ENCODE assay signal across 26 cellular contexts in the genomic region with DNA sequence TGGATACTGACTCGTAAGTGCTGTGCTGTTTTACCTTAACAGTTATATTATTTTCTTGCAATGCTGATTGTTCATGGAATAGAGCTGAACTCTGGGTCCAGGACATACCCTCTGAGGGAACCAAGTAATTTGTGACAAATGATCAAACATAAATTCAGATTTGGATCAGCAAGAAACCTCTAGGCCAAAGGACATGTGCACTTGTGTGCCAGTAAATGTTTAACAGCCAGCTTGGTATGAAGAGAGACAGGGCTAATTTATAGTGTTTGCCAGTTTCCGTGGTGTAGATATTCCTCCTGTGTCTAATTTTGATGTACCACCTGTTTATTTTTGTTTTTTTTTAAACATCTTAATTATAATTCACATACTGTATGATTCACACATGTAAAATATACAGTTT. TPM values are rescaled to one million over a fixed set of nuclear protein-coding genes. Genes with fewer than 3 reads are reported as not detected.
DNase-seq lines count a peak whose midpoint lies in the region; ATAC-seq, FAIRE-seq and TF ChIP-seq lines count a peak whose summit lies in the region.
"Had no signal": no experiment of that assay in that cellular context is flagged by ENCODE, and none has a peak within 500 bp of the region (broad histone marks: within the 10 kb centered on the region; RNA-seq: fewer than 3 reads in every experiment).

No MANE protein-coding gene starts in this region.

- TF ChIP-seq EP300 in HepG2 (IDR thresholded peaks at IDR 0.05; ENCODE audit: low read depth in 2 of 2, low read length in 2 of 2): no peak
- no peak for TF ChIP-seq EP300 in HepG2 (CRISPR knock-in tag; IDR thresholded peaks at IDR 0.05; ENCODE audit: borderline replicate concordance)

- ATAC-seq in HepG2 (no peak), left lobe of liver (peak; percentile 50), HG03354 (IDR thresholded peaks at IDR 0.05; ENCODE audit: poor library complexity, severe bottlenecking, unreplicated experiment) (no peak)
- ATAC-seq: A549, GM12878 had no signal

- H2AFZ ChIP-seq in HepG2 (ENCODE audit: low read length): no peak overlapping the region

- H3K4me3 ChIP-seq in liver (ENCODE audit: low read depth in 1 of 3, low read length in 3 of 3) (no peak overlapping the region), HepG2 (replicated peaks in 1 of 3; ENCODE audit: insufficient read depth in 1 of 3, low read depth in 2 of 3, low read length in 3 of 3) (no peak overlapping the region)
- H3K4me3 ChIP-seq: A549, BLaER1, GM12878 had no signal

- H3K27ac ChIP-seq in liver (ENCODE audit: low read depth in 1 of 2, low read length in 2 of 2) (peak overlapping the region in 1 of 2 donors; percentile 2), HepG2 (ENCODE audit: extremely low read length, insufficient read depth, low read length) (no peak overlapping the region)
- H3K27ac ChIP-seq: 22Rv1, A549, BLaER1 had no signal

- DNase-seq in HepG2 (ENCODE audit: low spot score): no peak
- no peak for DNase-seq in left lobe of liver (ENCODE audit: low spot score)
- DNase-seq in urothelium cell line (ENCODE audit: low spot score): no peak
- DNase-seq: ACHN; BE2C; C1 segment of cervical spinal cord; CD4-positive, alpha-beta memory T cell; CD4-positive, CD25-positive, alpha-beta regulatory T cell; CD8-positive, alpha-beta memory T cell; COR-L47; DMS 273 treated with DMSO at 0.1 percent for 48 hours; DMS153; DMS53; DMS79; DND-41; EL; GDM1 had no signal

- H3K9me3 ChIP-seq in liver (ENCODE audit: control insufficient read depth in 4 of 4, low read length in 3 of 4) (no peaks in the 10 kb centered on the region), HepG2 (ENCODE audit: low read length) (no peaks in the 10 kb centered on the region)
- H3K9me3 ChIP-seq: A549, BE2C had no signal

- in situ Hi-C loops in HepG2 (cut with HindIII; ENCODE audit: extremely low pct_ligation_motif_present, low pct_unique_long_range_greater_than_20kb): no loop called here

- TF ChIP-seq RAD21 in liver (IDR thresholded peaks at IDR 0.05) (no peak), HepG2 (CRISPR knock-in tag; IDR thresholded peaks at IDR 0.05) (no peak)

- H3K4me1 ChIP-seq in liver (ENCODE audit: control insufficient read depth in 4 of 4, insufficient read depth in 4 of 4, low read length in 3 of 4) (peaks cover 1 to 25% (median 7%) of the 10 kb centered on the region in 4 donors), HepG2 (ENCODE audit: insufficient read depth, low read length) (no peaks in the 10 kb centered on the region)
- H3K4me1 ChIP-seq: BE2C, BLaER1 had no signal

- 77% methylated on average over 2 of the region's 2 CpGs for WGBS in liver
- WGBS in HepG2 (ENCODE audit: low lambda C conversion rate): 94% methylated on average over 2 of the region's 2 CpGs

- H3K36me3 ChIP-seq in liver (ENCODE audit: control insufficient read depth in 4 of 4, insufficient read depth in 3 of 4, low read depth in 1 of 4, low read length in 3 of 4): peaks cover 0 to 19% (median 8%) of the 10 kb centered on the region in 4 donors
- H3K36me3 ChIP-seq in HepG2 (replicated peaks in 1 of 2; ENCODE audit: control insufficient read depth in 1 of 2, insufficient read depth in 2 of 2, low read length in 2 of 2): peaks cover 5 to 70% of the 10 kb centered on the region in 2 experiments

- BruUV-seq in HepG2 (replicated peaks; lab: Mats Ljungman, UMichigan): no TSS peak

- CTCF ChIA-PET in HepG2 (lab: Yijun Ruan, JAX; ENCODE audit: low intra/inter-chr PET ratio, low total read pairs): no interaction called here

- no peaks in the 10 kb centered on the region for H4K20me1 ChIP-seq in HepG2 (ENCODE audit: insufficient read depth, low read length)

- no peak overlapping the region for H3K4me2 ChIP-seq in HepG2 (ENCODE audit: low read depth, low read length)
- H3K4me2 ChIP-seq: A549, BLaER1 had no signal

- no peak overlapping the region for H3K9ac ChIP-seq in liver (ENCODE audit: low read depth in 1 of 2, low read length in 2 of 2)
- H3K9ac ChIP-seq in HepG2 (ENCODE audit: insufficient read depth, low read depth, low read length): no peak overlapping the region
- H3K9ac ChIP-seq: BLaER1 had no signal

- FAIRE-seq in HepG2 (lab: Jason Lieb, UNC): no peak
- FAIRE-seq in urothelium cell line (lab: Jason Lieb, UNC): no peak
- FAIRE-seq: A549, GM12878, GM12892, GM18507 had no signal

- H3K27me3 ChIP-seq in liver (ENCODE audit: control insufficient read depth in 4 of 4, insufficient read depth in 4 of 4, low read length in 3 of 4): no peaks in the 10 kb centered on the region
- H3K27me3 ChIP-seq in HepG2 (ENCODE audit: control insufficient read depth in 1 of 2, insufficient read depth in 2 of 2, low read length in 2 of 2): no peaks in the 10 kb centered on the region
- H3K27me3 ChIP-seq: BE2C, BLaER1 had no signal

- H3K79me2 ChIP-seq in HepG2 (ENCODE audit: insufficient read depth, low read length): no peaks in the 10 kb centered on the region

- no peak for TF ChIP-seq CTCF in liver (IDR thresholded peaks at IDR 0.05; ENCODE audit: low read depth, low read length, missing input control)
- no peak for TF ChIP-seq CTCF in HepG2 (CRISPR knock-in tag; IDR thresholded peaks at IDR 0.05)

- no peak for TF ChIP-seq POLR2A in HepG2 (IDR thresholded peaks at IDR 0.05; ENCODE audit: insufficient read depth in 1 of 2, low read depth in 2 of 2, low read length in 2 of 2)

- POLR2A ChIA-PET in HepG2 (lab: Yijun Ruan, JAX): no interaction called here

- intact Hi-C loops in HepG2 (cut with micrococcal nuclease; ENCODE audit: unreplicated experiment): no loop called here

TF ChIP-seq in liver, 16 proteins besides CTCF, POLR2A, EP300 and RAD21:
- TF ChIP-seq RXRA (IDR thresholded peaks at IDR 0.05) (peak; percentile 15 to 21), NR2F2 (IDR thresholded peaks at IDR 0.05) (no peak), EGR1 (IDR thresholded peaks at IDR 0.05; ENCODE audit: low read depth in 2 of 2) (no peak), TAF1 (conservative IDR thresholded peaks at IDR 0.05) (no peak), GABPA (IDR thresholded peaks at IDR 0.05 in 1 of 2, conservative IDR thresholded peaks at IDR 0.05 in 1 of 2) (no peak), FOXA2 (IDR thresholded peaks at IDR 0.05) (no peak), FOXA1 (IDR thresholded peaks at IDR 0.05) (no peak), HNF4A (conservative IDR thresholded peaks at IDR 0.05) (peak; percentile 10 to 23), SP1 (IDR thresholded peaks at IDR 0.05) (peak; percentile 33)

TF ChIP-seq in HepG2, 621 proteins besides CTCF, POLR2A, EP300 and RAD21 (continues in another document):
- TF ChIP-seq ETS1 (CRISPR knock-in tag; IDR thresholded peaks at IDR 0.05) (no peak), ZNF138 (CRISPR knock-in tag; IDR thresholded peaks at IDR 0.05; ENCODE audit: low read depth) (no peak), MIER2 (CRISPR knock-in tag; IDR thresholded peaks at IDR 0.05) (no peak), ESRRA (CRISPR knock-in tag; IDR thresholded peaks at IDR 0.05; ENCODE audit: low read depth) (no peak), PATZ1 (CRISPR knock-in tag; IDR thresholded peaks at IDR 0.05) (no peak)

RNA-seq across cellular contexts. Expression of gene MRC2, which starts 30.8 kb away (rescaled TPM):
- total RNA-seq in liver (10 to 100 TPM in 1 of 2 donors, 1 to 10 TPM in 1; 3.8 to 81.1 TPM), HepG2 (2016; rRNA removed; fragmentation: Illumina TruSeq; extraction: Trizol) (not detected in 2 replicates), left lobe of liver (2.3 TPM)
- polyA plus RNA-seq in liver (1 to 10 TPM in 1 of 2 donors, under 1 TPM in 1; 0.49 to 1.8 TPM), HepG2 (2011; rRNA removed) (not detected in 2 replicates)
- total RNA-seq in HepG2 (2016; cell fraction: cytosol; rRNA removed; fragmentation: Illumina TruSeq; extraction: Trizol; ENCODE audit: low read depth): not detected in 2 replicates
- not detected in 2 replicates for total RNA-seq in HepG2 (2016; cell fraction: insoluble cytoplasmic fraction; rRNA removed; fragmentation: Illumina TruSeq; extraction: Trizol)
- total RNA-seq in HepG2 (2016; cell fraction: membrane; rRNA removed; fragmentation: Illumina TruSeq; extraction: Trizol): not detected in 2 replicates
- total RNA-seq in HepG2 (2016; cell fraction: nucleus; rRNA removed; fragmentation: Illumina TruSeq; extraction: Trizol): not detected in 2 replicates
- not detected in 2 replicates for polyA plus RNA-seq in HepG2 (2011; cell fraction: cytosol; rRNA removed)
- 0.03 and 0.10 TPM in 2 replicates for polyA plus RNA-seq in HepG2 (2011; cell fraction: nucleus; rRNA removed)
- 0.01 TPM in 1 of 2 replicates, not detected in the other for polyA plus RNA-seq in HepG2 (2012)
- polyA plus RNA-seq in HepG2 (2016; cell fraction: cytosol; fragmentation: Illumina TruSeq; extraction: Trizol; ENCODE audit: low read depth): not detected in 2 replicates
- not detected in 2 replicates for polyA plus RNA-seq in HepG2 (2016; cell fraction: insoluble cytoplasmic fraction; fragmentation: Illumina TruSeq; extraction: Trizol; ENCODE audit: low read depth)
- not detected in 2 replicates for polyA plus RNA-seq in HepG2 (2016; cell fraction: membrane; fragmentation: Illumina TruSeq; extraction: Trizol; ENCODE audit: low read depth)
- polyA plus RNA-seq in HepG2 (2016; cell fraction: nucleus; fragmentation: Illumina TruSeq; extraction: Trizol; ENCODE audit: insufficient read depth, low read depth): not detected in 2 replicates
- polyA minus RNA-seq in HepG2 (2011; rRNA and poly(A)+ RNA removed; ENCODE audit: low replicate concordance): 0.04 and 20.3 TPM in 2 replicates
- 0.26 TPM in 1 of 2 replicates, not detected in the other for polyA minus RNA-seq in HepG2 (2011; cell fraction: cytosol; rRNA and poly(A)+ RNA removed)
- polyA minus RNA-seq in HepG2 (2011; cell fraction: nucleus; rRNA and poly(A)+ RNA removed): 0.12 and 0.39 TPM in 2 replicates
- polyA plus RNA-seq: CD14-positive monocyte had no signal
